ENCODE assay signal across 9 cellular contexts in genomic region chr10:87750001-87750651, GRCh38.
A peak's percentile ranks its signal among the peaks of the same experiment; 100 is the strongest.
DNase-seq lines count a peak whose midpoint lies in the region; ATAC-seq and TF ChIP-seq lines count a peak whose summit lies in the region.
"Had no signal": no experiment of that assay in that cellular context is flagged by ENCODE, and none has a peak within 500 bp of the region (broad histone marks: within the 10 kb centered on the region; RNA-seq: fewer than 3 reads in every experiment).

No MANE protein-coding gene starts in this region.

- intact Hi-C loops in cardiac septum (cut with DNase I) (no loop called here), left ventricle myocardium inferior (cut with micrococcal nuclease) (no loop called here)

- H3K27ac Mint-ChIP-seq in type B pancreatic cell, result peak overlapping the region; percentile 40

- H3K4me3 ChIP-seq in cardiac muscle cell (no peak overlapping the region), left ventricle myocardium inferior (no peak overlapping the region)

- peaks cover 21% of the 10 kb centered on the region for H3K36me3 ChIP-seq in cardiac muscle cell
- peaks cover 34% of the 10 kb centered on the region for H3K36me3 ChIP-seq in left ventricle myocardium inferior

- no peaks in the 10 kb centered on the region for H3K9me3 Mint-ChIP-seq in type B pancreatic cell
- H3K9me3 Mint-ChIP-seq: activated T-cell treated with anti-CD3 and anti-CD28 coated beads, Interleukin-2, amount 50 U/mL, for 4 hours had no signal

- H3K36me3 Mint-ChIP-seq in type B pancreatic cell, result peaks cover 11% of the 10 kb centered on the region

- H3K4me1 ChIP-seq in cardiac muscle cell (ENCODE audit: low read depth), result no peaks in the 10 kb centered on the region
- H3K4me1 ChIP-seq in left ventricle myocardium inferior, result no peaks in the 10 kb centered on the region

- H3K9me3 ChIP-seq in cardiac muscle cell (ENCODE audit: low read depth) (no peaks in the 10 kb centered on the region), left ventricle myocardium inferior (replicated peaks) (no peaks in the 10 kb centered on the region)

- peaks cover 14% of the 10 kb centered on the region for H3K4me1 Mint-ChIP-seq in type B pancreatic cell (ENCODE audit: unreplicated experiment)

- H3K27me3 ChIP-seq in cardiac muscle cell, result no peaks in the 10 kb centered on the region
- no peaks in the 10 kb centered on the region for H3K27me3 ChIP-seq in left ventricle myocardium inferior (ENCODE audit: low read depth)

- no peak overlapping the region for H3K4me3 Mint-ChIP-seq in type B pancreatic cell
- H3K4me3 Mint-ChIP-seq: activated T-cell treated with anti-CD3 and anti-CD28 coated beads, Interleukin-2, amount 50 U/mL, for 4 hours had no signal

- ATAC-seq in GM21717 (IDR thresholded peaks at IDR 0.05; ENCODE audit: unreplicated experiment), result no peak
- no peak for ATAC-seq in GM18868 (IDR thresholded peaks at IDR 0.05; ENCODE audit: unreplicated experiment)

- peak in 1 of 2 donors; percentile 33 for DNase-seq in cardiac muscle cell (ENCODE audit: low read depth in 1 of 2, low spot score in 1 of 2)
- DNase-seq in cardiac septum (ENCODE audit: low spot score), result no peak
- DNase-seq in RPMI7951 (ENCODE audit: low read depth), result peak; percentile 96
- no peak for DNase-seq in left ventricle myocardium inferior
- DNase-seq in type B pancreatic cell (ENCODE audit: extremely low spot score, unreplicated experiment), result no peak
- DNase-seq in NCI-H2227 (lab: John Stamatoyannopoulos, UW; ENCODE audit: unreplicated experiment), result no peak
- DNase-seq: activated T-cell treated with anti-CD3 and anti-CD28 coated beads, Interleukin-2, amount 50 U/mL, for 4 hours had no signal

- TF ChIP-seq CTCF in cardiac muscle cell (IDR thresholded peaks at IDR 0.05; ENCODE audit: low read depth, low read length) (no peak), left ventricle myocardium inferior (IDR thresholded peaks at IDR 0.05; ENCODE audit: borderline replicate concordance) (no peak), type B pancreatic cell (conservative IDR thresholded peaks at IDR 0.05) (no peak)

- peak overlapping the region; percentile 76 for H3K27ac ChIP-seq in cardiac muscle cell
- peak overlapping the region; percentile 21 for H3K27ac ChIP-seq in left ventricle myocardium inferior (replicated peaks)

- H3K27me3 Mint-ChIP-seq in type B pancreatic cell, result no peaks in the 10 kb centered on the region
